In genomic region chr19:46913852-46914430, GRCh38 we compare ENCODE assay signal across 8 cellular contexts. TPM values are rescaled to one million over a fixed set of nuclear protein-coding genes. Genes with fewer than 3 reads are reported as not detected.
DNase-seq lines count a peak whose midpoint lies in the region; ATAC-seq, FAIRE-seq and TF ChIP-seq lines count a peak whose summit lies in the region.

No MANE protein-coding gene starts in this region.

- H3K36me3 Mint-ChIP-seq in effector memory CD8-positive, alpha-beta T cell (ENCODE audit: insufficient read depth): peaks cover 11% of the 10 kb centered on the region

- DNase-seq in DMS53 treated with DMSO at 0.1 percent for 48 hours (lab: John Stamatoyannopoulos, UW; ENCODE audit: unreplicated experiment) (peak; percentile 2), NB4 (ENCODE audit: low read depth) (peak; percentile 81), pancreas (no peak), T-helper 1 cell (no peak), NCI-H748 treated with DMSO at 0.1 percent for 48 hours (lab: John Stamatoyannopoulos, UW) (no peak)
- DNase-seq in effector memory CD8-positive, alpha-beta T cell: no peak
- no peak for DNase-seq in activated CD4-positive, alpha-beta T cell treated with anti-CD3 and anti-CD28 coated beads, Interleukin-2, amount 50 U/mL, for 4 hours
- no peak for DNase-seq in stimulated activated CD4-positive, alpha-beta T cell treated with anti-CD3 and anti-CD28 coated beads, Interleukin-2, amount 100 ng/mL, for 24 hours

- H3K27me3 Mint-ChIP-seq in effector memory CD8-positive, alpha-beta T cell: no peaks in the 10 kb centered on the region

- no peak for FAIRE-seq in pancreas (lab: Jason Lieb, UNC)

- no peaks in the 10 kb centered on the region for H3K9me3 ChIP-seq in pancreas

- WGBS in pancreas, 2 donors: 60 to 62% methylated on average over 4 of the region's 4 CpGs

- H3K4me1 Mint-ChIP-seq in effector memory CD8-positive, alpha-beta T cell (ENCODE audit: low read depth in 2 of 2): peaks cover 35 to 57% of the 10 kb centered on the region in 2 donors

- intact Hi-C loops in pancreas (cut with DNase I): no loop called here

- no peak overlapping the region for H3K27ac ChIP-seq in pancreas

- no peak for TF ChIP-seq POLR2A in NB4 (IDR thresholded peaks at IDR 0.05; ENCODE audit: extremely low read depth, insufficient read length)

- H3K27me3 ChIP-seq in pancreas: no peaks in the 10 kb centered on the region

- peak overlapping the region; percentile 0 for H3K4me3 ChIP-seq in NB4 (ENCODE audit: low read depth, low read length)
- no peak overlapping the region for H3K4me3 ChIP-seq in pancreas

- peak; percentile 51 for ATAC-seq in effector memory CD8-positive, alpha-beta T cell (replicated peaks)
- ATAC-seq in pancreas: peak in 3 of 4 donors; percentile 62 to 78 (median 69)

- H3K36me3 ChIP-seq in pancreas: no peaks in the 10 kb centered on the region

- no peaks in the 10 kb centered on the region for H3K9me3 Mint-ChIP-seq in effector memory CD8-positive, alpha-beta T cell

- TF ChIP-seq CTCF in NB4 (IDR thresholded peaks at IDR 0.05; ENCODE audit: low read depth, low read length): no peak
- no peak for TF ChIP-seq CTCF in pancreas (IDR thresholded peaks at IDR 0.05)

- H3K4me1 ChIP-seq in pancreas: peaks cover 0 to 4% (median 4%) of the 10 kb centered on the region in 3 donors

- peak overlapping the region; percentile 8 to 36 for H3K4me3 Mint-ChIP-seq in effector memory CD8-positive, alpha-beta T cell

- peak overlapping the region; percentile 5 to 48 for H3K27ac Mint-ChIP-seq in effector memory CD8-positive, alpha-beta T cell

RNA-seq across cellular contexts. Expression of gene ARHGAP35, which starts 53.1 kb away (rescaled TPM):
- total RNA-seq in pancreas: 10 to 100 TPM; 14.6 to 26.8 (median 19.9) TPM
- polyA plus RNA-seq in pancreas: 10 to 100 TPM in 1 of 2 donors, 1 to 10 TPM in 1; 8.4 to 12.7 TPM

Comparison
In these comparisons a context has a peak if more than half of its experiments do, and no peak if none do; other contexts are left out.
1. DNase-seq: peak in DMS53 treated with DMSO at 0.1 percent for 48 hours (single experiment) and NB4 (single experiment); none in effector memory CD8-positive, alpha-beta T cell (0 of 3), pancreas (0 of 6), activated CD4-positive, alpha-beta T cell treated with anti-CD3 and anti-CD28 coated beads, Interleukin-2, amount 50 U/mL, for 4 hours (0 of 2), T-helper 1 cell (0 of 5), stimulated activated CD4-positive, alpha-beta T cell treated with anti-CD3 and anti-CD28 coated beads, Interleukin-2, amount 100 ng/mL, for 24 hours (0 of 2) and NCI-H748 treated with DMSO at 0.1 percent for 48 hours (single experiment).